ENCODE assay signal across 9 cellular contexts in genomic region chr6:72748759-72749158, GRCh38.
A peak's percentile ranks its signal among the peaks of the same experiment; 100 is the strongest.
DNase-seq lines count a peak whose midpoint lies in the region; TF ChIP-seq lines count a peak whose summit lies in the region.
"Had no signal": no experiment of that assay in that cellular context is flagged by ENCODE, and none has a peak within 500 bp of the region (broad histone marks: within the 10 kb centered on the region; RNA-seq: fewer than 3 reads in every experiment).

No MANE protein-coding gene starts in this region.

- H3K4me3 ChIP-seq in GM23248 (peak overlapping the region; percentile 15; the same call in 1 of the 2 replicates), SJCRH30 (no peak overlapping the region), kidney epithelial cell (ENCODE audit: low read depth, low read length) (no peak overlapping the region)

- H3K9me2 ChIP-seq in GM23248 (ENCODE audit: insufficient read depth): no peaks in the 10 kb centered on the region

- TF ChIP-seq CTCF in kidney epithelial cell (IDR thresholded peaks at IDR 0.05; ENCODE audit: insufficient read depth, low read length, poor library complexity, severe bottlenecking): no peak

- no peak overlapping the region for H3K4me2 ChIP-seq in GM23248 (ENCODE audit: unreplicated experiment)

- H4K20me1 ChIP-seq in GM23248 (ENCODE audit: insufficient read depth): no peaks in the 10 kb centered on the region

- 0 out of 2 replicates have a peak, but pooled peaks cover 12% of the 10 kb centered on the region for H3F3A ChIP-seq in GM23248 (ENCODE audit: insufficient read depth)

- no peak overlapping the region for H2AFZ ChIP-seq in GM23248

- in situ Hi-C loops in GM23248 (cut with MboI): no loop called here

- H3K4me1 ChIP-seq in GM23248 (ENCODE audit: insufficient read depth): peaks cover 16% of the 10 kb centered on the region
- H3K4me1 ChIP-seq in SJCRH30: no peaks in the 10 kb centered on the region

- peak overlapping the region; percentile 56 for H3K27ac ChIP-seq in GM23248
- no peak overlapping the region for H3K27ac ChIP-seq in SJCRH30

- no peak overlapping the region for H3K9ac ChIP-seq in GM23248

- WGBS in GM23248 (ENCODE audit: low coverage in 1 of 2, low lambda C conversion rate in 2 of 2, missing lambda C conversion rate in 2 of 2), 2 experiments: 0 to 5% methylated on average over 1 of the region's 1 CpG

- peaks cover 43% of the 10 kb centered on the region for H3K79me2 ChIP-seq in GM23248 (ENCODE audit: insufficient read depth)

- H3K9me3 ChIP-seq in GM23248 (ENCODE audit: low read depth) (no peaks in the 10 kb centered on the region), SJCRH30 (replicated peaks) (no peaks in the 10 kb centered on the region)

- no peaks in the 10 kb centered on the region for H3K36me3 ChIP-seq in GM23248 (ENCODE audit: low read depth)
- H3K36me3 ChIP-seq in SJCRH30: no peaks in the 10 kb centered on the region
- H3K36me3 ChIP-seq in kidney epithelial cell (ENCODE audit: control insufficient read depth, insufficient read depth, low read length): no peaks in the 10 kb centered on the region

- H3K27me3 ChIP-seq in GM23248 (replicated peaks; ENCODE audit: insufficient read depth) (no peaks in the 10 kb centered on the region), SJCRH30 (no peaks in the 10 kb centered on the region), kidney epithelial cell (ENCODE audit: control insufficient read depth, insufficient read depth, low read length) (no peaks in the 10 kb centered on the region)

- peak; percentile 95 for DNase-seq in EL
- peak; percentile 93 for DNase-seq in GM23248
- peak; percentile 4 to 27 for DNase-seq in SJCRH30
- peak; percentile 68 for DNase-seq in kidney epithelial cell (ENCODE audit: low read depth)
- no peak for DNase-seq in iPS-NIHi11 (ENCODE audit: low spot score)
- no peak for DNase-seq in NCI-H2196 treated with DMSO at 0.1 percent for 48 hours (lab: John Stamatoyannopoulos, UW; ENCODE audit: unreplicated experiment)
- DNase-seq in NCI-H1436 (lab: John Stamatoyannopoulos, UW): no peak
- no peak for DNase-seq in foreskin melanocyte
- DNase-seq: activated B cell treated with CpG ODN at 0.5 μM for 24 hours had no signal

Comparison
In these comparisons a context has a peak if more than half of its experiments do, and no peak if none do; other contexts are left out.
1. DNase-seq: peak in EL (single experiment), GM23248 (single experiment), SJCRH30 (2 of 2) and kidney epithelial cell (single experiment); none in iPS-NIHi11 (single experiment), NCI-H2196 treated with DMSO at 0.1 percent for 48 hours (single experiment), NCI-H1436 (single experiment) and foreskin melanocyte (single experiment).